Comparison of ENCODE assay signal across 19 cellular contexts in genomic region chr1:151834239-151834638, GRCh38. TPM values are rescaled to one million over a fixed set of nuclear protein-coding genes. Genes with fewer than 3 reads are reported as not detected.
"Had no signal": no experiment of that assay in that cellular context is flagged by ENCODE, and none has a peak within 500 bp of the region (broad histone marks: within the 10 kb centered on the region; RNA-seq: fewer than 3 reads in every experiment).

No MANE protein-coding gene starts in this region.

- H3K27ac ChIP-seq: colonic mucosa, heart right ventricle, left lung, right atrium auricular region, tibial artery, vagina had no signal

- H3K27me3 ChIP-seq: vagina had no signal

- H3K9me3 Mint-ChIP-seq: activated T-cell treated with anti-CD3 and anti-CD28 coated beads, Interleukin-2, amount 50 U/mL, for 24 hours; memory B cell; natural killer cell treated with Interleukin-12 subunit alpha and Interleukin-12 subunit beta and Interleukin-15 and Interleukin-18, amount 100 ng/mL, for 72 hours had no signal

- H3K4me3 ChIP-seq: colonic mucosa, heart right ventricle, left lung, right atrium auricular region, tibial artery, vagina had no signal

- H3K27ac Mint-ChIP-seq: activated T-cell treated with anti-CD3 and anti-CD28 coated beads, Interleukin-2, amount 50 U/mL, for 24 hours; memory B cell; natural killer cell treated with Interleukin-12 subunit alpha and Interleukin-12 subunit beta and Interleukin-15 and Interleukin-18, amount 100 ng/mL, for 72 hours had no signal

- H3K36me3 Mint-ChIP-seq: memory B cell; natural killer cell treated with Interleukin-12 subunit alpha and Interleukin-12 subunit beta and Interleukin-15 and Interleukin-18, amount 100 ng/mL, for 72 hours had no signal

- DNase-seq: activated CD4-positive, alpha-beta T cell treated with anti-CD3 and anti-CD28 coated beads for 48 hours; activated gamma-delta T cell treated with Interleukin-2 at 50 U/mL for 16 hours; activated T-cell treated with anti-CD3 and anti-CD28 coated beads, Interleukin-2, amount 50 U/mL, for 24 hours; colonic mucosa; foreskin melanocyte; heart right ventricle; left lung; nucleus accumbens; stimulated activated CD4-positive, alpha-beta T cell treated with anti-CD3 and anti-CD28 coated beads, Interleukin-2, amount 100 ng/mL, for 24 hours; stomach; SW 1271; tibial artery had no signal

- H3K4me3 Mint-ChIP-seq: activated T-cell treated with anti-CD3 and anti-CD28 coated beads, Interleukin-2, amount 50 U/mL, for 24 hours; memory B cell; natural killer cell treated with Interleukin-12 subunit alpha and Interleukin-12 subunit beta and Interleukin-15 and Interleukin-18, amount 100 ng/mL, for 72 hours had no signal

- ATAC-seq: heart right ventricle; left lung; natural killer cell treated with Interleukin-12 subunit alpha and Interleukin-12 subunit beta and Interleukin-15 and Interleukin-18, amount 100 ng/mL, for 72 hours had no signal

- H3K27me3 Mint-ChIP-seq: activated T-cell treated with anti-CD3 and anti-CD28 coated beads, Interleukin-2, amount 50 U/mL, for 24 hours had no signal

- H3K9me3 ChIP-seq: colonic mucosa, heart right ventricle, left lung, right atrium auricular region, stomach, tibial artery, vagina had no signal

- H3K36me3 ChIP-seq: colonic mucosa, heart right ventricle, left lung, right atrium auricular region, stomach, tibial artery, vagina had no signal

RNA-seq across cellular contexts. Expression of gene RORC, which starts 2.6 kb away (rescaled TPM):
- total RNA-seq: astrocyte, posterior vena cava had no signal

RNA-seq across cellular contexts. Expression of gene C2CD4D, which starts 5.4 kb away (rescaled TPM):
- total RNA-seq: cardiac septum, heart right ventricle, posterior vena cava, right atrium auricular region, vagina had no signal

RNA-seq across cellular contexts. Expression of gene THEM5, which starts 19.3 kb away (rescaled TPM):
- total RNA-seq: astrocyte; cardiac septum; colonic mucosa; left lung; natural killer cell treated with Interleukin-12 subunit alpha and Interleukin-12 subunit beta and Interleukin-15 and Interleukin-18, amount 100 ng/mL, for 72 hours; posterior vena cava; right atrium auricular region; stomach had no signal
- polyA plus RNA-seq: heart right ventricle, stomach had no signal

RNA-seq across cellular contexts. Expression of gene LINGO4, which starts 29.0 kb away (rescaled TPM):
- total RNA-seq: astrocyte; natural killer cell treated with Interleukin-12 subunit alpha and Interleukin-12 subunit beta and Interleukin-15 and Interleukin-18, amount 100 ng/mL, for 72 hours; posterior vena cava had no signal
